ENCODE assay signal across 3 cellular contexts in genomic region chr19:11617207-11618062, GRCh38.
TF ChIP-seq lines count a peak whose summit lies in the region.

No MANE protein-coding gene starts in this region.

TF ChIP-seq in IMR-90, 13 proteins besides CTCF, POLR2A, EP300 and RAD21:
- TF ChIP-seq MAFK (IDR thresholded peaks at IDR 0.05; ENCODE audit: low read depth, low read length) (no peak), RFX5 (IDR thresholded peaks at IDR 0.05; ENCODE audit: low read depth, low read length) (no peak), MAZ (IDR thresholded peaks at IDR 0.05; ENCODE audit: borderline replicate concordance, low read depth, low read length) (no peak), USF2 (IDR thresholded peaks at IDR 0.05; ENCODE audit: low read depth, low read length) (no peak), MXI1 (IDR thresholded peaks at IDR 0.05; ENCODE audit: borderline replicate concordance, low read depth, low read length) (no peak), CHD1 (IDR thresholded peaks at IDR 0.05; ENCODE audit: low read depth, low read length) (no peak), RCOR1 (IDR thresholded peaks at IDR 0.05; ENCODE audit: insufficient replicate concordance, low read length) (no peak), BHLHE40 (IDR thresholded peaks at IDR 0.05; ENCODE audit: low read depth, low read length) (no peak), ELK1 (IDR thresholded peaks at IDR 0.05; ENCODE audit: borderline replicate concordance, low read depth, low read length) (no peak), NFE2L2 (IDR thresholded peaks at IDR 0.05; ENCODE audit: low read depth, low read length) (no peak), FOS (IDR thresholded peaks at IDR 0.05; ENCODE audit: low read depth, low read length) (no peak), CEBPB (IDR thresholded peaks at IDR 0.05; ENCODE audit: low read depth, low read length) (no peak), SMC3 (IDR thresholded peaks at IDR 0.05; ENCODE audit: low read depth, low read length) (no peak)

TF ChIP-seq in GM12878, 131 proteins besides CTCF, POLR2A, EP300 and RAD21:
- no peak for TF ChIP-seq GABPA (IDR thresholded peaks at IDR 0.05; ENCODE audit: low read depth)
- TF ChIP-seq RELB (IDR thresholded peaks at IDR 0.05; ENCODE audit: low read depth) = no peak
- no peak for TF ChIP-seq TAF1 (IDR thresholded peaks at IDR 0.05; ENCODE audit: borderline replicate concordance, low read depth, low read length)
- no peak for TF ChIP-seq PKNOX1 (IDR thresholded peaks at IDR 0.05)
- TF ChIP-seq PBX3 (IDR thresholded peaks at IDR 0.05; ENCODE audit: insufficient replicate concordance, low read depth, low read length) = no peak
- no peak for TF ChIP-seq PAX8 (IDR thresholded peaks at IDR 0.05)
- no peak for TF ChIP-seq SIX5 (IDR thresholded peaks at IDR 0.05; ENCODE audit: low read depth, low read length, severe bottlenecking)
- TF ChIP-seq PML (IDR thresholded peaks at IDR 0.05; ENCODE audit: low read length) = no peak
- TF ChIP-seq STAT3 (IDR thresholded peaks at IDR 0.05; ENCODE audit: low read depth, low read length) = no peak
- TF ChIP-seq CBX5 (IDR thresholded peaks at IDR 0.05; ENCODE audit: low read depth) = peak; percentile 91
- peak; percentile 71 for TF ChIP-seq KLF5 (IDR thresholded peaks at IDR 0.05; ENCODE audit: partially characterized antibody)
TF ChIP-seq in GM12878: peak in this region for 2.

TF ChIP-seq in SK-N-SH treated with all-trans-retinoic acid at 6 μM for 48 hours, 23 proteins besides CTCF, POLR2A, EP300 and RAD21:
- TF ChIP-seq GLIS3 (CRISPR knock-in tag; IDR thresholded peaks at IDR 0.05) (no peak), ZC3H10 (CRISPR knock-in tag; IDR thresholded peaks at IDR 0.05) (no peak), RARB (CRISPR knock-in tag; IDR thresholded peaks at IDR 0.05) (no peak), SNAI2 (CRISPR knock-in tag; IDR thresholded peaks at IDR 0.05) (no peak), ZNF565 (CRISPR knock-in tag; conservative IDR thresholded peaks at IDR 0.05; ENCODE audit: low read depth) (no peak), ESRRG (CRISPR knock-in tag; IDR thresholded peaks at IDR 0.05) (no peak), ZNF8 (CRISPR knock-in tag; IDR thresholded peaks at IDR 0.05) (no peak), TOX (CRISPR knock-in tag; IDR thresholded peaks at IDR 0.05; ENCODE audit: borderline replicate concordance) (no peak), BACH2 (CRISPR knock-in tag; IDR thresholded peaks at IDR 0.05; ENCODE audit: borderline replicate concordance) (no peak), ZFP30 (CRISPR knock-in tag; IDR thresholded peaks at IDR 0.05) (no peak), TSHZ2 (CRISPR knock-in tag; IDR thresholded peaks at IDR 0.05) (no peak), TCF4 (CRISPR knock-in tag; IDR thresholded peaks at IDR 0.05; ENCODE audit: borderline replicate concordance) (no peak), ISL1 (CRISPR knock-in tag; IDR thresholded peaks at IDR 0.05) (no peak), CSRNP3 (CRISPR knock-in tag; IDR thresholded peaks at IDR 0.05) (no peak), ZNF70 (CRISPR knock-in tag; IDR thresholded peaks at IDR 0.05) (no peak), ARNTL (CRISPR knock-in tag; IDR thresholded peaks at IDR 0.05; ENCODE audit: borderline replicate concordance, low read depth) (no peak)
- TF ChIP-seq, protein P1, sequence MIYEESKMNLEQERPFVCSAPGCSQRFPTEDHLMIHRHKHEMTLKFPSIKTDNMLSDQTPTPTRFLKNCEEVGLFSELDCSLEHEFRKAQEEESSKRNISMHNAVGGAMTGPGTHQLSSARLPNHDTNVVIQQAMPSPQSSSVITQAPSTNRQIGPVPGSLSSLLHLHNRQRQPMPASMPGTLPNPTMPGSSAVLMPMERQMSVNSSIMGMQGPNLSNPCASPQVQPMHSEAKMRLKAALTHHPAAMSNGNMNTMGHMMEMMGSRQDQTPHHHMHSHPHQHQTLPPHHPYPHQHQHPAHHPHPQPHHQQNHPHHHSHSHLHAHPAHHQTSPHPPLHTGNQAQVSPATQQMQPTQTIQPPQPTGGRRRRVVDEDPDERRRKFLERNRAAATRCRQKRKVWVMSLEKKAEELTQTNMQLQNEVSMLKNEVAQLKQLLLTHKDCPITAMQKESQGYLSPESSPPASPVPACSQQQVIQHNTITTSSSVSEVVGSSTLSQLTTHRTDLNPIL (CRISPR knock-in tag; IDR thresholded peaks at IDR 0.05; ENCODE audit: low read depth) = no peak
TF ChIP-seq in SK-N-SH treated with all-trans-retinoic acid at 6 μM for 48 hours: peak in this region for 0.
